ENCODE assay signal across 13 cellular contexts in genomic region chr5:123673107-123673506, GRCh38.
DNase-seq lines count a peak whose midpoint lies in the region; ATAC-seq and TF ChIP-seq lines count a peak whose summit lies in the region.
"Had no signal": no experiment of that assay in that cellular context is flagged by ENCODE, and none has a peak within 500 bp of the region (broad histone marks: within the 10 kb centered on the region; RNA-seq: fewer than 3 reads in every experiment).

No MANE protein-coding gene starts in this region.

- H3K27me3 ChIP-seq in mesendoderm (ENCODE audit: insufficient read depth, low read length, poor library complexity) (no peaks in the 10 kb centered on the region), ascending aorta (no peaks in the 10 kb centered on the region)
- H3K27me3 ChIP-seq: SJSA1 had no signal

- H3K18ac ChIP-seq in mesendoderm (ENCODE audit: low read length), result no peak overlapping the region

- intact Hi-C loops in ascending aorta (cut with DNase I), result no loop called here

- H4K8ac ChIP-seq in mesendoderm (ENCODE audit: low read depth, low read length), result no peak overlapping the region

- H2AK5ac ChIP-seq in mesendoderm (ENCODE audit: low read length), result peak overlapping the region; percentile 78

- no CpG with 5 or more reads among the region's 2 CpGs for WGBS in mesendoderm (ENCODE audit: extremely low coverage, insufficient coverage, low lambda C conversion rate)

- no peak overlapping the region for H3K4ac ChIP-seq in mesendoderm (ENCODE audit: low read depth, low read length)

- no peaks in the 10 kb centered on the region for H3K36me3 ChIP-seq in mesendoderm (ENCODE audit: control insufficient read depth, insufficient read depth, low read length)
- H3K36me3 ChIP-seq in ascending aorta, result no peaks in the 10 kb centered on the region
- H3K36me3 ChIP-seq: SJSA1 had no signal

- H3K79me2 ChIP-seq in mesendoderm (ENCODE audit: control insufficient read depth, insufficient read depth, low read length), result no peaks in the 10 kb centered on the region

- H3K9ac ChIP-seq in mesendoderm (ENCODE audit: low read length), result no peak overlapping the region

- H3K4me2 ChIP-seq in mesendoderm (ENCODE audit: low read length), result no peak overlapping the region

- TF ChIP-seq CTCF in epithelial cell of esophagus (IDR thresholded peaks at IDR 0.05; ENCODE audit: insufficient read depth, low read depth, low read length, missing control alignments) (no peak), ascending aorta (IDR thresholded peaks at IDR 0.05) (no peak)

- no peaks in the 10 kb centered on the region for H3K9me3 ChIP-seq in ascending aorta
- H3K9me3 ChIP-seq: SJSA1 had no signal

- H3K4me1 ChIP-seq in mesendoderm (ENCODE audit: control insufficient read depth, low read depth, low read length) (peaks cover 4% of the 10 kb centered on the region), ascending aorta (no peaks in the 10 kb centered on the region)

- no peak overlapping the region for H4K5ac ChIP-seq in mesendoderm (ENCODE audit: low read length)

- H3K27ac ChIP-seq in mesendoderm (ENCODE audit: low read depth, low read length) (no peak overlapping the region), ascending aorta (no peak overlapping the region)
- H3K27ac ChIP-seq: SJSA1 had no signal

- H2BK5ac ChIP-seq in mesendoderm (ENCODE audit: low read length), result no peak overlapping the region

- no peak overlapping the region for H2BK120ac ChIP-seq in mesendoderm (ENCODE audit: low read depth, low read length)

- no peak for ATAC-seq in GM19324 (IDR thresholded peaks at IDR 0.05; ENCODE audit: low FRiP score, unreplicated experiment)
- ATAC-seq: effector memory CD8-positive, alpha-beta T cell had no signal

- peak overlapping the region; percentile 31 for H3K56ac ChIP-seq in mesendoderm (ENCODE audit: low read length)

- H2BK15ac ChIP-seq in mesendoderm (replicated peaks; ENCODE audit: low read depth), result no peak overlapping the region

- DNase-seq in Daoy (ENCODE audit: low read depth) (peak; percentile 11), LHCN-M2 (ENCODE audit: low read depth) (peak; percentile 72), epithelial cell of esophagus (ENCODE audit: low read depth) (peak; percentile 18), mesendoderm (peak; percentile 44), ascending aorta (ENCODE audit: low spot score in 2 of 2) (no peak)
- DNase-seq in activated CD4-positive, CD25-positive, alpha-beta regulatory T cell (lab: John Stamatoyannopoulos, UW), result no peak
- DNase-seq in stimulated activated CD4-positive, alpha-beta T cell treated with anti-CD3 and anti-CD28 coated beads, Interleukin-1b, Interleukin-23, amount 100 ng/mL, for 48 hours, result no peak
- DNase-seq: activated T-cell treated with anti-CD3 and anti-CD28 coated beads, Interleukin-2, amount 50 U/mL, for 1 hour; effector memory CD8-positive, alpha-beta T cell; H7; stimulated activated naive CD4-positive, alpha-beta T cell treated with Interleukin-2 at 50 U/mL for 16 hours had no signal

- H3K4me3 ChIP-seq in epithelial cell of esophagus (ENCODE audit: low read length) (no peak overlapping the region), mesendoderm (ENCODE audit: low read length) (no peak overlapping the region), ascending aorta (no peak overlapping the region)
- H3K4me3 ChIP-seq: SJSA1 had no signal

- no peak overlapping the region for H3K23ac ChIP-seq in mesendoderm (ENCODE audit: low read length)

- H3K79me1 ChIP-seq in mesendoderm (ENCODE audit: low read length), result no peaks in the 10 kb centered on the region

Comparison
In these comparisons a context has a peak if more than half of its experiments do, and no peak if none do; other contexts are left out.
1. DNase-seq: peak in Daoy (single experiment), LHCN-M2 (single experiment), epithelial cell of esophagus (single experiment) and mesendoderm (single experiment); none in activated CD4-positive, CD25-positive, alpha-beta regulatory T cell (0 of 4), stimulated activated CD4-positive, alpha-beta T cell treated with anti-CD3 and anti-CD28 coated beads, Interleukin-1b, Interleukin-23, amount 100 ng/mL, for 48 hours (single experiment) and ascending aorta (0 of 2).